ENCODE assay signal across 8 cellular contexts in the genomic region with DNA sequence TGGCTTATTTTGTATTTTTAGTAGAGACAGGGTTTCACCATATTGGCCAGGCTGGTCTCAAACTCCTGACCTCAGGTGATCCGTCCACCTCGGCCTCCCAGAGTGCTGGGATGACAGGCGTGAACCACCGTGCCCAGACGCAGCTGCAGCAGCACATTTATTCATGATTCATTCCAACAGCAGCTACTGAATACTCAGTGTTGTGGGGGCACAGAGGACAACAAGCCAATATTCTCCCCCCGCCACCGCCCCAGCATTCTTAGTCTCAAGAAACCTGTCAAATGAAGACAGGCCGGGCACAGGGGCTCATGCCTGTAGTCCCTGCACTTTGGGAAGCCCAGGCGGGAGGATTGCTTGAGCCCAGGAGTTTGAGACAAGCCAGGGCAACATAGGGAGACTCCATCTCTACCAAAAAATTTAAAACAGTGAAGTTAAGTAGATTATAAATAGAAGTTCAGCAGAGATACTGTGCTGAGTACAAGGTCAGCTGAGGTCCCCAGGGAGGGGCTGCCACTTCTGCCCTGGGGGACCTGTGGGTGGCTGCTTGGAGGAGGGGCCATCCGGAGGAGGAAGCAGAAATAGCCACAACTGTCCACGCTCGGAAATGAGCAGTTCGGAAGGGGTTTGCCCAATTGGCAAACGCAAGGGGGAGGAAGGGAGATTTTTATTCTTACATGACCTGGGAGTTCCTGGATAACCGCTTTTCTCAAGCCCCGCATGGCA. TPM values are rescaled to one million over a fixed set of nuclear protein-coding genes. Genes with fewer than 3 reads are reported as not detected.
DNase-seq lines count a peak whose midpoint lies in the region; ATAC-seq and TF ChIP-seq lines count a peak whose summit lies in the region.

No MANE protein-coding gene starts in this region.

- BruUV-seq in HCT116 (replicated peaks; lab: Mats Ljungman, UMichigan) = TSS peak; percentile 96

- peak overlapping the region; percentile 37 for H3K27ac Mint-ChIP-seq in CD8-positive, alpha-beta T cell
- peak overlapping the region; percentile 91 for H3K27ac Mint-ChIP-seq in neural progenitor cell

- H2AFZ ChIP-seq in HCT116 (ENCODE audit: low read depth, low read length, poor library complexity, severe bottlenecking) = no peak overlapping the region
- H2AFZ ChIP-seq in neural progenitor cell (replicated peaks) = no peak overlapping the region

- H3K36me3 Mint-ChIP-seq in CD8-positive, alpha-beta T cell = no peaks in the 10 kb centered on the region
- no peaks in the 10 kb centered on the region for H3K36me3 Mint-ChIP-seq in neural progenitor cell

- H3K27me3 ChIP-seq in CD8-positive, alpha-beta T cell (ENCODE audit: insufficient read depth, low read length) = no peaks in the 10 kb centered on the region
- no peaks in the 10 kb centered on the region for H3K27me3 ChIP-seq in HCT116 (ENCODE audit: insufficient read depth, low read length)
- H3K27me3 ChIP-seq in neural progenitor cell = no peaks in the 10 kb centered on the region

- H4K20me1 ChIP-seq in HCT116 (ENCODE audit: insufficient read depth) (peaks cover 14% of the 10 kb centered on the region; the same call in 1 of the 2 replicates), neural progenitor cell (ENCODE audit: low read depth) (peaks cover 90% of the 10 kb centered on the region)

- CTCF ChIA-PET in CD8-positive, alpha-beta T cell (lab: Charles Lee) = no interaction called here
- CTCF ChIA-PET in HCT116 (lab: Charles Lee) = no interaction called here

- H3K4me1 ChIP-seq in CD8-positive, alpha-beta T cell (ENCODE audit: insufficient read depth, low read length) = peaks cover 45% of the 10 kb centered on the region
- H3K4me1 ChIP-seq in HCT116 (ENCODE audit: control insufficient read depth in 1 of 2, insufficient read depth in 2 of 2, low read length in 2 of 2) (peaks cover 55 to 70% of the 10 kb centered on the region in 2 experiments), neural progenitor cell (peaks cover 33% of the 10 kb centered on the region)

- ATAC-seq in CD8-positive, alpha-beta T cell = no peak
- no peak for ATAC-seq in HCT116
- ATAC-seq in SK-N-SH treated with all-trans-retinoic acid at 6 μM for 48 hours = no peak
- no peak for ATAC-seq in GM21786 (IDR thresholded peaks at IDR 0.05; ENCODE audit: unreplicated experiment)

- H3K27me3 Mint-ChIP-seq in CD8-positive, alpha-beta T cell (ENCODE audit: low read depth) = no peaks in the 10 kb centered on the region
- H3K27me3 Mint-ChIP-seq in neural progenitor cell (ENCODE audit: insufficient read depth, low read depth) = peaks cover 13% of the 10 kb centered on the region

- H3K4me3 Mint-ChIP-seq in CD8-positive, alpha-beta T cell = peak overlapping the region; percentile 61
- peak overlapping the region; percentile 79 for H3K4me3 Mint-ChIP-seq in neural progenitor cell

- no peak for TF ChIP-seq POLR2A in HCT116 (IDR thresholded peaks at IDR 0.05; ENCODE audit: borderline replicate concordance, extremely low read depth, insufficient read depth, insufficient read length)
- TF ChIP-seq POLR2A in erythroblast (IDR thresholded peaks at IDR 0.05; ENCODE audit: low read length) = no peak

- no peaks in the 10 kb centered on the region for H3K9me3 ChIP-seq in CD8-positive, alpha-beta T cell (ENCODE audit: low read length)
- H3K9me3 ChIP-seq in HCT116 (ENCODE audit: control insufficient read depth in 1 of 2, insufficient read depth in 1 of 2, low read depth in 1 of 2, low read length in 2 of 2) (no peaks in the 10 kb centered on the region), neural progenitor cell (ENCODE audit: low read depth) (no peaks in the 10 kb centered on the region)

- H3K9me3 Mint-ChIP-seq in CD8-positive, alpha-beta T cell = no peaks in the 10 kb centered on the region
- no peaks in the 10 kb centered on the region for H3K9me3 Mint-ChIP-seq in neural progenitor cell

- intact Hi-C loops in CD8-positive, alpha-beta T cell (cut with DNase I, micrococcal nuclease) = no loop called here
- intact Hi-C loops in HCT116 (cut with micrococcal nuclease) = loop anchor here (5.0 to 10.0 kb wide), 2 partner anchors 99 to 297 kb away; no protein-coding TSS in a partner anchor

- H3K79me2 ChIP-seq in HCT116 (ENCODE audit: insufficient read depth, low read length) = peaks cover 89% of the 10 kb centered on the region
- peaks cover 83% of the 10 kb centered on the region for H3K79me2 ChIP-seq in neural progenitor cell (ENCODE audit: low read depth)

- no peaks in the 10 kb centered on the region for H3K9me2 ChIP-seq in HCT116 (ENCODE audit: insufficient read depth)

- no peak overlapping the region for H3K4me3 ChIP-seq in CD8-positive, alpha-beta T cell (ENCODE audit: low read depth, low read length)
- H3K4me3 ChIP-seq in HCT116 (replicated peaks in 1 of 2; ENCODE audit: low read depth in 1 of 2, low read length in 2 of 2) (peak overlapping the region; percentile 34 to 53), neural progenitor cell (no peak overlapping the region)

- H3K27ac ChIP-seq in CD8-positive, alpha-beta T cell (ENCODE audit: low read depth, low read length) = no peak overlapping the region
- H3K27ac ChIP-seq in HCT116 (ENCODE audit: low read depth, low read length) (peak overlapping the region; percentile 99), neural progenitor cell (no peak overlapping the region)

- H3K36me3 ChIP-seq in CD8-positive, alpha-beta T cell (ENCODE audit: insufficient read depth, low read length) = no peaks in the 10 kb centered on the region
- H3K36me3 ChIP-seq in HCT116 (ENCODE audit: control insufficient read depth in 1 of 2, insufficient read depth in 2 of 2, low read length in 2 of 2) = peaks cover 0 to 8% of the 10 kb centered on the region in 2 experiments; a peak in 1 of 4 replicates
- no peaks in the 10 kb centered on the region for H3K36me3 ChIP-seq in neural progenitor cell

- no peak for TF ChIP-seq RAD21 in HCT116 (IDR thresholded peaks at IDR 0.05; ENCODE audit: low read depth)

- POLR2A ChIA-PET in CD8-positive, alpha-beta T cell (lab: Charles Lee) = no interaction called here
- POLR2A ChIA-PET in HCT116 (lab: Charles Lee) = interaction anchor here (1.2 kb wide), 1 partner anchor 16 kb away, joined by 5 read pairs; a partner anchor contains a TSS

- DNase-seq in CD8-positive, alpha-beta T cell = peak in 2 of 7 experiments; percentile 7 to 32
- DNase-seq in HCT116 (ENCODE audit: low read depth, low spot score) = no peak
- DNase-seq in erythroblast (lab: John Stamatoyannopoulos, UW) = peak; percentile 44 to 64
- no peak for DNase-seq in neural progenitor cell (ENCODE audit: low spot score)
- no peak for DNase-seq in HT-29 (ENCODE audit: low spot score)
- DNase-seq in DMS53 (lab: John Stamatoyannopoulos, UW) = no peak

- RAD21 ChIA-PET in HCT116 (lab: Charles Lee; ENCODE audit: low non-redundant PET in 1 of 2, low total read pairs in 2 of 2, uncharacterized antibody in 2 of 2, unreplicated experiment in 2 of 2) = no interaction called here

- peaks cover 74% of the 10 kb centered on the region for H3F3A ChIP-seq in neural progenitor cell (ENCODE audit: low read depth)

- H3K9ac ChIP-seq in HCT116 (ENCODE audit: low read length) (peak overlapping the region; percentile 99), neural progenitor cell (no peak overlapping the region)

- H3K4me2 ChIP-seq in HCT116 (ENCODE audit: low read length) (peak overlapping the region; percentile 89), neural progenitor cell (no peak overlapping the region)

- peaks cover 42% of the 10 kb centered on the region for H3K4me1 Mint-ChIP-seq in CD8-positive, alpha-beta T cell (ENCODE audit: low read depth)
- peaks cover 67% of the 10 kb centered on the region for H3K4me1 Mint-ChIP-seq in neural progenitor cell

- no peak for TF ChIP-seq CTCF in CD8-positive, alpha-beta T cell (IDR thresholded peaks at IDR 0.05)
- no peak for TF ChIP-seq CTCF in HCT116 (IDR thresholded peaks at IDR 0.05 in 2 of 3, conservative IDR thresholded peaks at IDR 0.05 in 1 of 3; ENCODE audit: borderline replicate concordance in 1 of 3, insufficient read depth in 1 of 3, low read depth in 2 of 3, low read length in 2 of 3)
- no peak for TF ChIP-seq CTCF in neural progenitor cell (IDR thresholded peaks at IDR 0.05)

TF ChIP-seq in HCT116, 20 proteins besides CTCF, POLR2A, EP300 and RAD21 (continues in another document):
- no peak for TF ChIP-seq ZFX (IDR thresholded peaks at IDR 0.05)
- no peak for TF ChIP-seq YY1 (IDR thresholded peaks at IDR 0.05; ENCODE audit: extremely low read depth, insufficient replicate concordance, low read depth, low read length)
- TF ChIP-seq EGR1 (IDR thresholded peaks at IDR 0.05; ENCODE audit: low read depth) = 0 out of 2 replicates have a peak, but pooled peaks have one; percentile 1
- TF ChIP-seq CEBPB (IDR thresholded peaks at IDR 0.05; ENCODE audit: low read depth) = no peak
- TF ChIP-seq, protein P1, sequence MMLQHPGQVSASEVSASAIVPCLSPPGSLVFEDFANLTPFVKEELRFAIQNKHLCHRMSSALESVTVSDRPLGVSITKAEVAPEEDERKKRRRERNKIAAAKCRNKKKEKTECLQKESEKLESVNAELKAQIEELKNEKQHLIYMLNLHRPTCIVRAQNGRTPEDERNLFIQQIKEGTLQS (IDR thresholded peaks at IDR 0.05) = no peak

TF ChIP-seq in SK-N-SH treated with all-trans-retinoic acid at 6 μM for 48 hours, 23 proteins besides CTCF, POLR2A, EP300 and RAD21 (continues in another document):
- TF ChIP-seq, protein P2, sequence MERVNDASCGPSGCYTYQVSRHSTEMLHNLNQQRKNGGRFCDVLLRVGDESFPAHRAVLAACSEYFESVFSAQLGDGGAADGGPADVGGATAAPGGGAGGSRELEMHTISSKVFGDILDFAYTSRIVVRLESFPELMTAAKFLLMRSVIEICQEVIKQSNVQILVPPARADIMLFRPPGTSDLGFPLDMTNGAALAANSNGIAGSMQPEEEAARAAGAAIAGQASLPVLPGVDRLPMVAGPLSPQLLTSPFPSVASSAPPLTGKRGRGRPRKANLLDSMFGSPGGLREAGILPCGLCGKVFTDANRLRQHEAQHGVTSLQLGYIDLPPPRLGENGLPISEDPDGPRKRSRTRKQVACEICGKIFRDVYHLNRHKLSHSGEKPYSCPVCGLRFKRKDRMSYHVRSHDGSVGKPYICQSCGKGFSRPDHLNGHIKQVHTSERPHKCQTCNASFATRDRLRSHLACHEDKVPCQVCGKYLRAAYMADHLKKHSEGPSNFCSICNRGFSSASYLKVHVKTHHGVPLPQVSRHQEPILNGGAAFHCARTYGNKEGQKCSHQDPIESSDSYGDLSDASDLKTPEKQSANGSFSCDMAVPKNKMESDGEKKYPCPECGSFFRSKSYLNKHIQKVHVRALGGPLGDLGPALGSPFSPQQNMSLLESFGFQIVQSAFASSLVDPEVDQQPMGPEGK (CRISPR knock-in tag; IDR thresholded peaks at IDR 0.05; ENCODE audit: borderline replicate concordance) = peak; percentile 70; the same call in 1 of the 2 replicates

RNA-seq across cellular contexts. Expression of a gene that starts 4.3 kb away (rescaled TPM):
- 10 to 100 TPM; 32.8 to 34.7 TPM for total RNA-seq in CD8-positive, alpha-beta T cell
- total RNA-seq in HCT116 (2021; ENCODE audit: unreplicated experiment) (48.9 TPM), neural progenitor cell (ENCODE audit: low replicate concordance) (8.9 and 21.1 TPM in 2 replicates)
- polyA plus RNA-seq in HCT116 (2012) = 21.2 and 27.0 TPM in 2 replicates
- total RNA-seq in HT-29 (2014; rRNA removed; shearing (Covaris generic)) = 12.9 and 19.5 TPM in 2 replicates

RNA-seq across cellular contexts. Expression of a gene that starts 16.7 kb away (rescaled TPM):
- total RNA-seq in CD8-positive, alpha-beta T cell = 10 to 100 TPM; 39.4 to 42.5 TPM
- total RNA-seq in HCT116 (2021; ENCODE audit: unreplicated experiment) (137 TPM), neural progenitor cell (ENCODE audit: low replicate concordance) (50.9 and 93.7 TPM in 2 replicates)
- polyA plus RNA-seq in HCT116 (2012) = 156 and 181 TPM in 2 replicates
- 143 and 145 TPM in 2 replicates for total RNA-seq in HT-29 (2014; rRNA removed; shearing (Covaris generic))

Comparison
In these comparisons a context has a peak if more than half of its experiments do, and no peak if none do; other contexts are left out.
1. DNase-seq: peak in erythroblast (2 of 2); none in HCT116 (single experiment), neural progenitor cell (single experiment), HT-29 (single experiment) and DMS53 (single experiment).
2. H3K4me3 ChIP-seq: peak in HCT116 (2 of 2); none in CD8-positive, alpha-beta T cell (single experiment) and neural progenitor cell (single experiment).